In the genomic region with DNA sequence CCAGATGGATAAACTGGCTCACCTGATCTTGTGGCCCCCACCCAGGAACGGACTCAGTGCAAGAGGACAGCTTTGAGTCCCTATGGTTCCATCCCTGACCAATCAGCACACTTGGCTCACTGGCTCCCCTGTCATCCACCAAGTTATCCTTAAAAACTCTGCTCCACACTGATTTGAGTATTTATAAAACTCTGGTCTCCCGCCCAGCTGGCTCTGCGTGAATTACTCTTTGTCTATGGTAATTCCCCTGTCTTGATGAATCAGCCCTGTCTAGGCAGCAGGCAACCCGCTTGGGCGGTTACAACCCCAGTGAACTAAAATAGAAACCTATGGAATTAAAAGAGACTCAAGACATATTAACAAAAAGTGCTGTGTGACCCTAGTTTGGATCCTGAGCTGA, we compare ENCODE assay signal across 16 cellular contexts. TPM values are rescaled to one million over a fixed set of nuclear protein-coding genes. Genes with fewer than 3 reads are reported as not detected.
A peak's percentile ranks its signal among the peaks of the same experiment; 100 is the strongest.
DNase-seq lines count a peak whose midpoint lies in the region; ATAC-seq and TF ChIP-seq lines count a peak whose summit lies in the region.
"Had no signal": no experiment of that assay in that cellular context is flagged by ENCODE, and none has a peak within 500 bp of the region (broad histone marks: within the 10 kb centered on the region; RNA-seq: fewer than 3 reads in every experiment).

No MANE protein-coding gene starts in this region.

- peak; percentile 29 for ATAC-seq in activated CD8-positive, alpha-beta T cell treated with anti-CD3 and anti-CD28 coated beads for 36 hours
- no peak for ATAC-seq in activated CD8-positive, alpha-beta T cell treated with anti-CD3 and anti-CD28 coated beads, Interleukin-2, amount 10 ng/mL, durations not matched to agents 7 days and 5 days
- peak in 3 of 4 donors; percentile 73 to 89 (median 77) for ATAC-seq in heart left ventricle
- ATAC-seq in GM21786 (IDR thresholded peaks at IDR 0.05; ENCODE audit: unreplicated experiment): no peak

- H3K4me1 ChIP-seq in heart left ventricle: peaks cover 0 to 14% (median 1%) of the 10 kb centered on the region in 12 donors

- POLR2A ChIA-PET in activated CD8-positive, alpha-beta T cell treated with anti-CD3 and anti-CD28 coated beads for 36 hours (lab: Charles Lee): interaction anchor here (0.9 kb wide), 1 partner anchor 39 kb away, joined by 3 read pairs; no protein-coding TSS in a partner anchor
- POLR2A ChIA-PET in activated CD8-positive, alpha-beta T cell treated with anti-CD3 and anti-CD28 coated beads, Interleukin-2, amount 10 ng/mL, durations not matched to agents 7 days and 5 days (lab: Charles Lee): no interaction called here

- 63 to 76% (median 67%) methylated on average over 5 of the region's 5 CpGs for WGBS in heart left ventricle, 4 donors

- H3K9me3 ChIP-seq in heart left ventricle: no peaks in the 10 kb centered on the region
- H3K9me3 ChIP-seq: sigmoid colon had no signal

- intact Hi-C loops in activated CD8-positive, alpha-beta T cell treated with anti-CD3 and anti-CD28 coated beads for 36 hours (cut with micrococcal nuclease): no loop called here
- intact Hi-C loops in heart left ventricle (cut with DNase I): no loop called here

- H3K4me3 ChIP-seq in heart left ventricle: no peak overlapping the region
- H3K4me3 ChIP-seq: PC-9, sigmoid colon had no signal

- in situ Hi-C loops in SK-MEL-5 (cut with HindIII; ENCODE audit: low pct_unique_long_range_greater_than_20kb, low sequenced_read_pairs): no loop called here

- no peaks in the 10 kb centered on the region for H3K27me3 ChIP-seq in heart left ventricle
- H3K27me3 ChIP-seq: sigmoid colon had no signal

- H3K4me1 Mint-ChIP-seq in activated CD8-positive, alpha-beta T cell treated with anti-CD3 and anti-CD28 coated beads for 36 hours (ENCODE audit: low read depth): peaks cover 37% of the 10 kb centered on the region
- peaks cover 19% of the 10 kb centered on the region for H3K4me1 Mint-ChIP-seq in activated CD8-positive, alpha-beta T cell treated with anti-CD3 and anti-CD28 coated beads, Interleukin-2, amount 10 ng/mL, durations not matched to agents 7 days and 5 days (ENCODE audit: low read depth)

- no peak for TF ChIP-seq CTCF in activated CD8-positive, alpha-beta T cell treated with anti-CD3 and anti-CD28 coated beads for 36 hours (IDR thresholded peaks at IDR 0.05)
- no peak for TF ChIP-seq CTCF in heart left ventricle (IDR thresholded peaks at IDR 0.05)

- TF ChIP-seq POLR2A in heart left ventricle (IDR thresholded peaks at IDR 0.05): no peak

- H3K4me3 Mint-ChIP-seq in activated CD8-positive, alpha-beta T cell treated with anti-CD3 and anti-CD28 coated beads for 36 hours: no peak overlapping the region
- no peak overlapping the region for H3K4me3 Mint-ChIP-seq in activated CD8-positive, alpha-beta T cell treated with anti-CD3 and anti-CD28 coated beads, Interleukin-2, amount 10 ng/mL, durations not matched to agents 7 days and 5 days

- H3K27ac Mint-ChIP-seq in activated CD8-positive, alpha-beta T cell treated with anti-CD3 and anti-CD28 coated beads for 36 hours: no peak overlapping the region
- no peak overlapping the region for H3K27ac Mint-ChIP-seq in activated CD8-positive, alpha-beta T cell treated with anti-CD3 and anti-CD28 coated beads, Interleukin-2, amount 10 ng/mL, durations not matched to agents 7 days and 5 days

- no peaks in the 10 kb centered on the region for H3K27me3 Mint-ChIP-seq in activated CD8-positive, alpha-beta T cell treated with anti-CD3 and anti-CD28 coated beads for 36 hours
- no peaks in the 10 kb centered on the region for H3K27me3 Mint-ChIP-seq in activated CD8-positive, alpha-beta T cell treated with anti-CD3 and anti-CD28 coated beads, Interleukin-2, amount 10 ng/mL, durations not matched to agents 7 days and 5 days (ENCODE audit: low read depth)
- H3K27me3 Mint-ChIP-seq: naive B cell had no signal

- CTCF ChIA-PET in activated CD8-positive, alpha-beta T cell treated with anti-CD3 and anti-CD28 coated beads for 36 hours (lab: Charles Lee): interaction anchor here (7.5 kb wide), 1 partner anchor 12 kb away, joined by 45 read pairs; no protein-coding TSS in a partner anchor
- CTCF ChIA-PET in activated CD8-positive, alpha-beta T cell treated with anti-CD3 and anti-CD28 coated beads, Interleukin-2, amount 10 ng/mL, durations not matched to agents 7 days and 5 days (lab: Charles Lee): interaction anchor here (0.7 to 6.7 kb wide), 3 partner anchors 13 to 33 kb away, joined by 3 to 57 read pairs (median 3); no protein-coding TSS in a partner anchor

- peak; percentile 68 for DNase-seq in activated CD8-positive, alpha-beta T cell treated with anti-CD3 and anti-CD28 coated beads for 36 hours
- no peak for DNase-seq in activated CD8-positive, alpha-beta T cell treated with anti-CD3 and anti-CD28 coated beads, Interleukin-2, amount 10 ng/mL, durations not matched to agents 7 days and 5 days
- DNase-seq in SK-MEL-5 (ENCODE audit: low read depth, low spot score) (peak; percentile 85), heart left ventricle (peak in 3 of 5 donors; percentile 32 to 61 (median 49)), iPS-NIHi11 (ENCODE audit: low spot score) (no peak)
- peak; percentile 10 to 14 for DNase-seq in stimulated activated CD4-positive, alpha-beta T cell treated with anti-CD3 and anti-CD28 coated beads, Interleukin-4, amount 100 ng/mL, for 4 hours
- no peak for DNase-seq in stimulated activated naive CD4-positive, alpha-beta T cell treated with Interleukin-2 at 50 U/mL for 16 hours (lab: John Stamatoyannopoulos, UW)
- DNase-seq: cerebellar nuclear complex, EL, Kasumi-1, naive B cell, NCI-H2171 treated with DMSO at 0.1 percent for 48 hours, PC-9, sigmoid colon, T-helper 9 cell had no signal

- H3K9me3 Mint-ChIP-seq in activated CD8-positive, alpha-beta T cell treated with anti-CD3 and anti-CD28 coated beads for 36 hours: no peaks in the 10 kb centered on the region
- H3K9me3 Mint-ChIP-seq in activated CD8-positive, alpha-beta T cell treated with anti-CD3 and anti-CD28 coated beads, Interleukin-2, amount 10 ng/mL, durations not matched to agents 7 days and 5 days (ENCODE audit: insufficient read depth): no peaks in the 10 kb centered on the region
- H3K9me3 Mint-ChIP-seq: naive B cell had no signal

- no peaks in the 10 kb centered on the region for H3K36me3 ChIP-seq in heart left ventricle
- H3K36me3 ChIP-seq: sigmoid colon had no signal

- H3K27ac ChIP-seq in heart left ventricle: no peak overlapping the region
- H3K27ac ChIP-seq: PC-9, sigmoid colon had no signal

- H3K36me3 Mint-ChIP-seq in activated CD8-positive, alpha-beta T cell treated with anti-CD3 and anti-CD28 coated beads for 36 hours (ENCODE audit: low read depth): no peaks in the 10 kb centered on the region
- no peaks in the 10 kb centered on the region for H3K36me3 Mint-ChIP-seq in activated CD8-positive, alpha-beta T cell treated with anti-CD3 and anti-CD28 coated beads, Interleukin-2, amount 10 ng/mL, durations not matched to agents 7 days and 5 days (ENCODE audit: low read depth)
- H3K36me3 Mint-ChIP-seq: naive B cell had no signal

RNA-seq across cellular contexts. Expression of a gene that starts 38.1 kb away (rescaled TPM):
- 10 to 100 TPM; 24.4 to 24.7 TPM for total RNA-seq in activated CD8-positive, alpha-beta T cell treated with anti-CD3 and anti-CD28 coated beads for 36 hours
- total RNA-seq in activated CD8-positive, alpha-beta T cell treated with anti-CD3 and anti-CD28 coated beads, Interleukin-2, amount 10 ng/mL, durations not matched to agents 7 days and 5 days: 10 to 100 TPM; 10.0 to 10.1 TPM
- total RNA-seq in SK-MEL-5 (2014; rRNA removed; shearing (Covaris generic)): 43.0 and 43.5 TPM in 2 replicates
- polyA plus RNA-seq in SK-MEL-5 (2015; cell fraction: cytosol; rRNA removed): 37.3 and 39.1 TPM in 2 replicates
- 17.8 and 22.1 TPM in 2 replicates for polyA plus RNA-seq in SK-MEL-5 (2015; cell fraction: nucleus; rRNA removed)
- total RNA-seq in heart left ventricle: 10 to 100 TPM in 1 of 9 donors, 1 to 10 TPM in 6, under 1 TPM in 2; 0.56 to 10.3 (median 2.0) TPM
- polyA plus RNA-seq in heart left ventricle: under 1 TPM; 0.38 to 0.71 TPM

Comparison
In these comparisons a context has a peak if more than half of its experiments do, and no peak if none do; other contexts are left out.
1. ATAC-seq: peak in activated CD8-positive, alpha-beta T cell treated with anti-CD3 and anti-CD28 coated beads for 36 hours (single experiment) and heart left ventricle (3 of 4); none in activated CD8-positive, alpha-beta T cell treated with anti-CD3 and anti-CD28 coated beads, Interleukin-2, amount 10 ng/mL, durations not matched to agents 7 days and 5 days (single experiment) and GM21786 (single experiment).
2. DNase-seq: peak in activated CD8-positive, alpha-beta T cell treated with anti-CD3 and anti-CD28 coated beads for 36 hours (single experiment), SK-MEL-5 (single experiment), heart left ventricle (3 of 5) and stimulated activated CD4-positive, alpha-beta T cell treated with anti-CD3 and anti-CD28 coated beads, Interleukin-4, amount 100 ng/mL, for 4 hours (2 of 2); none in activated CD8-positive, alpha-beta T cell treated with anti-CD3 and anti-CD28 coated beads, Interleukin-2, amount 10 ng/mL, durations not matched to agents 7 days and 5 days (single experiment), iPS-NIHi11 (single experiment) and stimulated activated naive CD4-positive, alpha-beta T cell treated with Interleukin-2 at 50 U/mL for 16 hours (single experiment).